8 cellular contexts compared by ENCODE assay signal in the genomic region with DNA sequence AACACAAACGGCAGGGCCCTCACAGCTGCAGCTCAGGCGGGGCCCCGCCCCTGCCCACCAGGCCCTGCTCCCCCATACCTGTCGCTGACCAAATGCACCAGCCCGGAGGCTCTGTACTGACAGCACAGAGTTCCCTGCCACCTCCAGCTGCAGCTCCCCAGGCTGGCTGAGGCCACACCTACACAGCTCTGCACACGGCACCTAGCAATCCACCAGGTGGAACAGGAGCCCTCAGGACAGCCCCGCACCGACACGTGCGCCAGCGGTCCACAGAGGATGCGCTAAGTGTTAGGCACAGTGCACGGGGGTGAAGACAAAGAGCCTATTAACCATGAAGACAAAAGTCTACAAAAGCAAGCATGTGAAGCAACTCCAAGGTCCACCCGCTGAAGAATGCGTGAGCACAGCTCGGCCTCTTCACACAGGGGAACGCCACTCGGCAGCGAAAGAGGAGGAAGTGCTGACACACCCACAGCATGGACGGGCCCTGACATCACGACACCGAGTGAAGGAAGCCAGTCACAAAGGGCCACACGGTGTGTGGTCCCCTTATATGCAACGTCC. TPM values are rescaled to one million over a fixed set of nuclear protein-coding genes. Genes with fewer than 3 reads are reported as not detected.
DNase-seq lines count a peak whose midpoint lies in the region; ATAC-seq and TF ChIP-seq lines count a peak whose summit lies in the region.

No MANE protein-coding gene starts in this region.

- no peak overlapping the region for H2BK5ac ChIP-seq in mesenchymal stem cell (ENCODE audit: low read depth, low read length, poor library complexity, severe bottlenecking)

- H2BK15ac ChIP-seq in mesenchymal stem cell (ENCODE audit: low read depth, poor library complexity, severe bottlenecking) = peak overlapping the region; percentile 36

- DNase-seq in DMS53 (lab: John Stamatoyannopoulos, UW) (peak; percentile 96), NCI-H2107 treated with DMSO at 0.1 percent for 48 hours (lab: John Stamatoyannopoulos, UW; ENCODE audit: unreplicated experiment) (peak; percentile 83), coronary artery (ENCODE audit: low spot score) (no peak), mesenchymal stem cell (no peak), uterus (no peak), OCI-M1 (lab: John Stamatoyannopoulos, UW) (no peak), DMS 273 (lab: John Stamatoyannopoulos, UW; ENCODE audit: unreplicated experiment) (no peak)

- intact Hi-C loops in uterus (cut with DNase I; ENCODE audit: low total_unique reads) = no loop called here

- H2AFZ ChIP-seq in mesenchymal stem cell (ENCODE audit: low read depth, low read length) = no peak overlapping the region

- H3K27me3 ChIP-seq in mesenchymal stem cell (ENCODE audit: control insufficient read depth in 1 of 2, insufficient read depth in 1 of 2, low read length in 2 of 2) (no peaks in the 10 kb centered on the region), uterus (no peaks in the 10 kb centered on the region)

- H2BK120ac ChIP-seq in mesenchymal stem cell (ENCODE audit: low read depth, low read length) = no peak overlapping the region

- peak overlapping the region; percentile 89 for H3K9ac ChIP-seq in mesenchymal stem cell (ENCODE audit: low read length)

- H3K4me1 ChIP-seq in mesenchymal stem cell (ENCODE audit: control insufficient read depth, insufficient read depth, low read depth, low read length) (peaks cover 36% of the 10 kb centered on the region), uterus (peaks cover 0 to 8% of the 10 kb centered on the region in 2 donors)

- H3K4me3 ChIP-seq in coronary artery (peak overlapping the region; percentile 16), mesenchymal stem cell (ENCODE audit: insufficient read depth in 1 of 2, low read depth in 1 of 2, low read length in 2 of 2) (peak overlapping the region in 1 of 2 experiments; percentile 90), uterus (no peak overlapping the region)

- H3K23ac ChIP-seq in mesenchymal stem cell (ENCODE audit: low read length in 2 of 2) = no peak overlapping the region

- peak overlapping the region; percentile 69 for H4K91ac ChIP-seq in mesenchymal stem cell (ENCODE audit: low read length)

- H3K4ac ChIP-seq in mesenchymal stem cell (ENCODE audit: low read depth in 1 of 2, low read length in 2 of 2) = no peak overlapping the region

- TF ChIP-seq POLR2A in uterus (IDR thresholded peaks at IDR 0.05) = no peak

- H3K4me2 ChIP-seq in mesenchymal stem cell (ENCODE audit: low read length, poor library complexity, severe bottlenecking) = peak overlapping the region; percentile 14

- no peak overlapping the region for H3K14ac ChIP-seq in mesenchymal stem cell (ENCODE audit: low read length in 2 of 2)

- H4K8ac ChIP-seq in mesenchymal stem cell (ENCODE audit: low read length) = peak overlapping the region; percentile 72

- H3K9me3 ChIP-seq in mesenchymal stem cell (ENCODE audit: control insufficient read depth, low read length) (no peaks in the 10 kb centered on the region), uterus (no peaks in the 10 kb centered on the region)

- 75% methylated on average over 23 of the region's 24 CpGs for WGBS in mesenchymal stem cell

- ATAC-seq in GM21786 (IDR thresholded peaks at IDR 0.05; ENCODE audit: unreplicated experiment) = no peak

- H3K36me3 ChIP-seq in mesenchymal stem cell (ENCODE audit: control insufficient read depth in 1 of 2, insufficient read depth in 2 of 2, low read depth in 1 of 2, low read length in 2 of 2) = peaks cover 18 to 22% of the 10 kb centered on the region in 2 experiments
- no peaks in the 10 kb centered on the region for H3K36me3 ChIP-seq in uterus

- peaks cover 3% of the 10 kb centered on the region for H3K79me1 ChIP-seq in mesenchymal stem cell (replicated peaks; ENCODE audit: low read length, poor library complexity, severe bottlenecking)

- TF ChIP-seq CTCF in coronary artery (IDR thresholded peaks at IDR 0.05) (no peak), uterus (IDR thresholded peaks at IDR 0.05) (no peak)

- peak overlapping the region in 1 of 2 experiments; percentile 23 for H2BK12ac ChIP-seq in mesenchymal stem cell (ENCODE audit: low read length in 2 of 2)

- H3K18ac ChIP-seq in mesenchymal stem cell (ENCODE audit: low read depth in 1 of 2, low read length in 2 of 2) = no peak overlapping the region

- H2AK5ac ChIP-seq in mesenchymal stem cell (ENCODE audit: low read length, severe bottlenecking) = peak overlapping the region; percentile 5

- H3K27ac ChIP-seq in coronary artery (peak overlapping the region in 1 of 2 donors; percentile 44), mesenchymal stem cell (ENCODE audit: low read length, poor library complexity, severe bottlenecking) (no peak overlapping the region), uterus (peak overlapping the region in 1 of 2 donors; percentile 17)

RNA-seq across cellular contexts. Expression of a gene that starts 5.4 kb away (rescaled TPM):
- polyA plus RNA-seq in mesenchymal stem cell (2013, experiment 1 of 2) = 24.1 TPM
- 23.5 TPM for polyA plus RNA-seq in mesenchymal stem cell (2013, experiment 2 of 2)
- 10 to 100 TPM in 3 of 4 donors, 1 to 10 TPM in 1; 9.2 to 33.0 (median 20.6) TPM for total RNA-seq in uterus

Comparison
In these comparisons a context has a peak if more than half of its experiments do, and no peak if none do; other contexts are left out.
1. DNase-seq: peak in DMS53 (single experiment) and NCI-H2107 treated with DMSO at 0.1 percent for 48 hours (single experiment); none in coronary artery (single experiment), mesenchymal stem cell (single experiment), uterus (0 of 2), OCI-M1 (single experiment) and DMS 273 (single experiment).